In genomic region chr15:63599401-63600000, GRCh38 we compare ENCODE assay signal across 8 cellular contexts. TPM values are rescaled to one million over a fixed set of nuclear protein-coding genes. Genes with fewer than 3 reads are reported as not detected.
DNase-seq lines count a peak whose midpoint lies in the region; ATAC-seq and TF ChIP-seq lines count a peak whose summit lies in the region.

No MANE protein-coding gene starts in this region.

- no peaks in the 10 kb centered on the region for H3K9me3 ChIP-seq in CD4-positive, CD25-positive, alpha-beta regulatory T cell (ENCODE audit: control insufficient read depth in 2 of 2, low read length in 2 of 2)
- H3K9me3 ChIP-seq in HCT116 (ENCODE audit: control insufficient read depth in 1 of 2, insufficient read depth in 1 of 2, low read depth in 1 of 2, low read length in 2 of 2) (no peaks in the 10 kb centered on the region), body of pancreas (no peaks in the 10 kb centered on the region), iPS-20b (ENCODE audit: insufficient read depth, low read depth, low read length) (no peaks in the 10 kb centered on the region), skeletal muscle satellite cell (replicated peaks; ENCODE audit: low read length) (no peaks in the 10 kb centered on the region)

- H3K9ac ChIP-seq in HCT116 (ENCODE audit: low read length) (peak overlapping the region; percentile 88), iPS-20b (ENCODE audit: low read depth, low read length) (no peak overlapping the region), skeletal muscle satellite cell (ENCODE audit: low read depth, low read length) (peak overlapping the region; percentile 71)

- peak overlapping the region; percentile 86 for H3K4me2 ChIP-seq in HCT116 (ENCODE audit: low read length)
- H3K4me2 ChIP-seq in skeletal muscle satellite cell (ENCODE audit: low read length) = peak overlapping the region; percentile 95

- no peaks in the 10 kb centered on the region for H3K27me3 Mint-ChIP-seq in CD4-positive, CD25-positive, alpha-beta regulatory T cell

- H3K4me1 ChIP-seq in CD4-positive, CD25-positive, alpha-beta regulatory T cell (ENCODE audit: control insufficient read depth, insufficient read depth, low read length, poor library complexity, severe bottlenecking) = peaks cover 29% of the 10 kb centered on the region
- H3K4me1 ChIP-seq in HCT116 (ENCODE audit: control insufficient read depth in 1 of 2, insufficient read depth in 2 of 2, low read length in 2 of 2) (peaks cover 13 to 31% of the 10 kb centered on the region in 2 experiments; a peak in 3 of 4 replicates), body of pancreas (peaks cover 43% of the 10 kb centered on the region), iPS-20b (ENCODE audit: insufficient read depth, low read length) (peaks cover 7% of the 10 kb centered on the region; the same call in 1 of the 2 replicates), skeletal muscle satellite cell (ENCODE audit: control insufficient read depth, insufficient read depth, low read length) (peaks cover 24% of the 10 kb centered on the region)

- peaks cover 5% of the 10 kb centered on the region for H3K36me3 Mint-ChIP-seq in CD4-positive, CD25-positive, alpha-beta regulatory T cell

- no TSS peak for BruUV-seq in HCT116 (replicated peaks; lab: Mats Ljungman, UMichigan)

- peaks cover 12 to 72% (median 39%) of the 10 kb centered on the region in 4 donors for H3K4me1 Mint-ChIP-seq in CD4-positive, CD25-positive, alpha-beta regulatory T cell

- peak; percentile 30 for TF ChIP-seq POLR2A in HCT116 (IDR thresholded peaks at IDR 0.05; ENCODE audit: borderline replicate concordance, extremely low read depth, insufficient read depth, insufficient read length)
- TF ChIP-seq POLR2A in body of pancreas (IDR thresholded peaks at IDR 0.05) = peak in 2 of 3 donors; percentile 49 to 61

- H2AFZ ChIP-seq in HCT116 (ENCODE audit: low read depth, low read length, poor library complexity, severe bottlenecking) = no peak overlapping the region

- no peaks in the 10 kb centered on the region for H3K27me3 ChIP-seq in CD4-positive, CD25-positive, alpha-beta regulatory T cell (ENCODE audit: control insufficient read depth, insufficient read depth, low read length)
- H3K27me3 ChIP-seq in HCT116 (ENCODE audit: insufficient read depth, low read length) (no peaks in the 10 kb centered on the region), body of pancreas (no peaks in the 10 kb centered on the region), iPS-20b (ENCODE audit: insufficient read depth, low read length) (peaks cover 47% of the 10 kb centered on the region), skeletal muscle satellite cell (ENCODE audit: control insufficient read depth, insufficient read depth, low read length) (no peaks in the 10 kb centered on the region)

- peak in 2 of 3 donors; percentile 27 to 37 for DNase-seq in CD4-positive, CD25-positive, alpha-beta regulatory T cell
- no peak for DNase-seq in HCT116 (ENCODE audit: low read depth, low spot score)
- peak; percentile 20 for DNase-seq in SHP77 treated with DMSO at 0.1 percent for 48 hours (lab: John Stamatoyannopoulos, UW)
- DNase-seq in body of pancreas = peak; percentile 81 to 86 (median 84)

- ATAC-seq in CD4-positive, CD25-positive, alpha-beta regulatory T cell (ENCODE audit: low read depth in 2 of 2) = no peak
- ATAC-seq in HCT116 (peak; percentile 53), body of pancreas (peak; percentile 58), GM21515 (IDR thresholded peaks at IDR 0.05; ENCODE audit: unreplicated experiment) (no peak), HG03039 (IDR thresholded peaks at IDR 0.05; ENCODE audit: unreplicated experiment) (no peak)

- no peaks in the 10 kb centered on the region for H3K79me2 ChIP-seq in HCT116 (ENCODE audit: insufficient read depth, low read length)

- H3K27ac Mint-ChIP-seq in CD4-positive, CD25-positive, alpha-beta regulatory T cell = peak overlapping the region; percentile 88 to 90 (median 89)

- H3K4me3 ChIP-seq in CD4-positive, CD25-positive, alpha-beta regulatory T cell (ENCODE audit: low read depth, low read length) = peak overlapping the region; percentile 66
- H3K4me3 ChIP-seq in HCT116 (replicated peaks in 1 of 2; ENCODE audit: low read depth in 1 of 2, low read length in 2 of 2) (peak overlapping the region; percentile 77 to 85), body of pancreas (peak overlapping the region in 1 of 2 donors; percentile 28), iPS-20b (ENCODE audit: low read length) (peak overlapping the region; percentile 92; the same call in 1 of the 2 replicates), skeletal muscle satellite cell (ENCODE audit: low read length) (peak overlapping the region; percentile 78)

- POLR2A ChIA-PET in HCT116 (lab: Charles Lee) = interaction anchor here (0.9 to 2.2 kb wide), 4 partner anchors 46 to 442 kb away, joined by 3 to 7 read pairs (median 4); partner anchors contain the start of gene RPS27L

- 12 to 13% methylated on average over 14 to 19 of the region's 19 CpGs for WGBS in body of pancreas, 2 donors

- H3K4me3 Mint-ChIP-seq in CD4-positive, CD25-positive, alpha-beta regulatory T cell = peak overlapping the region; percentile 88 to 94 (median 91)

- TF ChIP-seq CTCF in HCT116 (IDR thresholded peaks at IDR 0.05 in 2 of 3, conservative IDR thresholded peaks at IDR 0.05 in 1 of 3; ENCODE audit: borderline replicate concordance in 1 of 3, insufficient read depth in 1 of 3, low read depth in 2 of 3, low read length in 2 of 3) (peak; percentile 68 to 82 (median 70)), body of pancreas (IDR thresholded peaks at IDR 0.05) (peak; percentile 61 to 91 (median 85))

- H3K36me3 ChIP-seq in CD4-positive, CD25-positive, alpha-beta regulatory T cell (ENCODE audit: control insufficient read depth, insufficient read depth, low read length) = no peaks in the 10 kb centered on the region
- H3K36me3 ChIP-seq in HCT116 (ENCODE audit: control insufficient read depth in 1 of 2, insufficient read depth in 2 of 2, low read length in 2 of 2) = peaks cover 0 to under 1% of the 10 kb centered on the region in 2 experiments; a peak in 1 of 4 replicates
- no peaks in the 10 kb centered on the region for H3K36me3 ChIP-seq in body of pancreas (replicated peaks in 1 of 2; ENCODE audit: insufficient read depth in 1 of 2, low read depth in 2 of 2)
- H3K36me3 ChIP-seq in iPS-20b (ENCODE audit: insufficient read depth, low read depth, low read length) = no peaks in the 10 kb centered on the region
- H3K36me3 ChIP-seq in skeletal muscle satellite cell (ENCODE audit: insufficient read depth, low read length) = peaks cover 4% of the 10 kb centered on the region

- TF ChIP-seq RAD21 in HCT116 (IDR thresholded peaks at IDR 0.05; ENCODE audit: low read depth) = peak; percentile 84

- no peaks in the 10 kb centered on the region for H3K9me2 ChIP-seq in HCT116 (ENCODE audit: insufficient read depth)

- CTCF ChIA-PET in HCT116 (lab: Charles Lee) = interaction anchor here (0.6 to 3.6 kb wide), 17 partner anchors 11 to 550 kb away, joined by 3 to 55 read pairs (median 4); partner anchors contain the start of genes CIAO2A and DAPK2

- RAD21 ChIA-PET in HCT116 (lab: Charles Lee; ENCODE audit: low non-redundant PET in 1 of 2, low total read pairs in 2 of 2, uncharacterized antibody in 2 of 2, unreplicated experiment in 2 of 2) = interaction anchor here (1.2 to 1.9 kb wide), 4 partner anchors 94 to 133 kb away, joined by 3 to 6 read pairs (median 4); no protein-coding TSS in a partner anchor

- H3K9me3 Mint-ChIP-seq in CD4-positive, CD25-positive, alpha-beta regulatory T cell = no peaks in the 10 kb centered on the region

- peak overlapping the region; percentile 67 for H3K27ac ChIP-seq in CD4-positive, CD25-positive, alpha-beta regulatory T cell (ENCODE audit: insufficient read depth, low read length, poor library complexity, severe bottlenecking)
- H3K27ac ChIP-seq in HCT116 (ENCODE audit: low read depth, low read length) (peak overlapping the region; percentile 74), body of pancreas (peak overlapping the region; percentile 81 to 94 (median 92)), iPS-20b (ENCODE audit: low read length) (no peak overlapping the region)

- no peaks in the 10 kb centered on the region for H4K20me1 ChIP-seq in HCT116 (ENCODE audit: insufficient read depth)

- intact Hi-C loops in HCT116 (cut with micrococcal nuclease) = loop anchor here (1.0 to 5.0 kb wide), 2 partner anchors 133 to 312 kb away; no protein-coding TSS in a partner anchor
- intact Hi-C loops in body of pancreas (cut with DNase I) = loop anchor here (5.0 kb wide), 1 partner anchor 122 kb away; no protein-coding TSS in a partner anchor

TF ChIP-seq in HCT116, 20 proteins besides CTCF, POLR2A, EP300 and RAD21 (continues in another document):
- TF ChIP-seq ELF1 (IDR thresholded peaks at IDR 0.05; ENCODE audit: borderline replicate concordance, low read depth) (no peak), EGR1 (IDR thresholded peaks at IDR 0.05; ENCODE audit: low read depth) (peak; percentile 92), SRF (IDR thresholded peaks at IDR 0.05; ENCODE audit: low read depth) (no peak), SP1 (IDR thresholded peaks at IDR 0.05; ENCODE audit: low read depth) (no peak), YY1 (IDR thresholded peaks at IDR 0.05; ENCODE audit: extremely low read depth, insufficient replicate concordance, low read depth, low read length) (no peak), CEBPB (IDR thresholded peaks at IDR 0.05; ENCODE audit: low read depth) (no peak), POLR2AphosphoS5 (IDR thresholded peaks at IDR 0.05; ENCODE audit: low read depth, low read length) (peak; percentile 27; the same call in 1 of the 2 replicates)
- TF ChIP-seq, protein P1, sequence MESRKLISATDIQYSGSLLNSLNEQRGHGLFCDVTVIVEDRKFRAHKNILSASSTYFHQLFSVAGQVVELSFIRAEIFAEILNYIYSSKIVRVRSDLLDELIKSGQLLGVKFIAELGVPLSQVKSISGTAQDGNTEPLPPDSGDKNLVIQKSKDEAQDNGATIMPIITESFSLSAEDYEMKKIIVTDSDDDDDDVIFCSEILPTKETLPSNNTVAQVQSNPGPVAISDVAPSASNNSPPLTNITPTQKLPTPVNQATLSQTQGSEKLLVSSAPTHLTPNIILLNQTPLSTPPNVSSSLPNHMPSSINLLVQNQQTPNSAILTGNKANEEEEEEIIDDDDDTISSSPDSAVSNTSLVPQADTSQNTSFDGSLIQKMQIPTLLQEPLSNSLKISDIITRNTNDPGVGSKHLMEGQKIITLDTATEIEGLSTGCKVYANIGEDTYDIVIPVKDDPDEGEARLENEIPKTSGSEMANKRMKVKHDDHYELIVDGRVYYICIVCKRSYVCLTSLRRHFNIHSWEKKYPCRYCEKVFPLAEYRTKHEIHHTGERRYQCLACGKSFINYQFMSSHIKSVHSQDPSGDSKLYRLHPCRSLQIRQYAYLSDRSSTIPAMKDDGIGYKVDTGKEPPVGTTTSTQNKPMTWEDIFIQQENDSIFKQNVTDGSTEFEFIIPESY (IDR thresholded peaks at IDR 0.05; ENCODE audit: extremely low read depth, insufficient replicate concordance, low read length) = no peak

RNA-seq across cellular contexts. Expression of gene FBXL22, which starts 2.3 kb away (rescaled TPM):
- 1.7 TPM for total RNA-seq in CD4-positive, CD25-positive, alpha-beta regulatory T cell
- 1 to 10 TPM in 2 of 4 donors, under 1 TPM in 2; 0.45 to 2.1 (median 1.0) TPM for polyA plus RNA-seq in CD4-positive, CD25-positive, alpha-beta regulatory T cell
- total RNA-seq in HCT116 (2021; ENCODE audit: unreplicated experiment) (0.49 TPM), body of pancreas (not detected)
- 0.10 and 0.17 TPM in 2 replicates for polyA plus RNA-seq in HCT116 (2012)
- under 0.01 and 0.51 TPM in 2 replicates for total RNA-seq in skeletal muscle satellite cell (2012; rRNA removed)

Comparison
In these comparisons a context has a peak if more than half of its experiments do, and no peak if none do; other contexts are left out.
1. ATAC-seq: peak in HCT116 (single experiment) and body of pancreas (single experiment); none in CD4-positive, CD25-positive, alpha-beta regulatory T cell (0 of 2), GM21515 (single experiment) and HG03039 (single experiment).